ENCODE assay signal across 10 cellular contexts in the genomic region with DNA sequence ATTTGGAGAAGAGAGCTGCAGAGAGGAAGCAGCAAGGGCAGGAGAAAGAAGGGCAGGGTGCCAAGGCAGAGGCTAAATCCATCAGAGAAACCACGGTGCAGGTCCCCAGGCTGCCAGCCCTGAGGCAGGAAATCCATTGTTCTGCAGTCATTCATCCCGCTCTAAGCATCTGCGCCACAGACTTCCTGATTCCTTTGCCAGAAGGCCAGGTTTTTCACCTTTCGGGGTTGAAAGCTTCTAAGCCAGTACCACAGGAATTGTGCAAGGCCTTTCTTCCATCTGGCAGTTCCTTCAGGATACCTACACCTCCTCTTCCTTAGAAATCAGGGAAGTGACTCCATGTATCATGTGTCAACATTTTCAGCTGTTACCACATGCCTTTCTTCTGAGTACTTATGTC. TPM values are rescaled to one million over a fixed set of nuclear protein-coding genes. Genes with fewer than 3 reads are reported as not detected.
A peak's percentile ranks its signal among the peaks of the same experiment; 100 is the strongest.
DNase-seq lines count a peak whose midpoint lies in the region; ATAC-seq and TF ChIP-seq lines count a peak whose summit lies in the region.
"Had no signal": no experiment of that assay in that cellular context is flagged by ENCODE, and none has a peak within 500 bp of the region (broad histone marks: within the 10 kb centered on the region; RNA-seq: fewer than 3 reads in every experiment).

No MANE protein-coding gene starts in this region.

- no peaks in the 10 kb centered on the region for H3K36me3 ChIP-seq in mucosa of descending colon (ENCODE audit: low read depth)

- no peaks in the 10 kb centered on the region for H3K9me3 ChIP-seq in mucosa of descending colon

- intact Hi-C loops in mucosa of descending colon (cut with DNase I, micrococcal nuclease), result no loop called here

- DNase-seq in GDM1 (lab: John Stamatoyannopoulos, UW), result peak; percentile 8
- DNase-seq in NCI-H345 (lab: John Stamatoyannopoulos, UW), result peak; percentile 72
- DNase-seq in dermis blood vessel endothelial cell, result peak; percentile 98
- DNase-seq in mucosa of descending colon, result peak in 1 of 3 donors; percentile 8
- DNase-seq: activated CD8-positive, alpha-beta memory T cell treated with anti-CD3 and anti-CD28 coated beads, Interleukin-2, amount 50 U/mL, for 48 hours; effector memory CD4-positive, alpha-beta T cell had no signal

- no peaks in the 10 kb centered on the region for H3K4me1 ChIP-seq in mucosa of descending colon (ENCODE audit: low read depth)

- ATAC-seq in mucosa of descending colon (peak; percentile 61), HG02588 (IDR thresholded peaks at IDR 0.05; ENCODE audit: unreplicated experiment) (no peak), GM19455 (IDR thresholded peaks at IDR 0.05; ENCODE audit: unreplicated experiment) (no peak), GM18517 (IDR thresholded peaks at IDR 0.05; ENCODE audit: unreplicated experiment) (no peak)
- no peak for ATAC-seq in activated CD4-positive, CD25-positive, alpha-beta regulatory T cell treated with anti-CD3 and anti-CD28 coated beads, Interleukin-2, amount 50 U/mL, for 24 hours

- no peak overlapping the region for H3K4me3 ChIP-seq in mucosa of descending colon

- TF ChIP-seq CTCF in mucosa of descending colon (IDR thresholded peaks at IDR 0.05), result no peak

RNA-seq across cellular contexts. Expression of a gene that starts 45.6 kb away (rescaled TPM):
- total RNA-seq in dermis blood vessel endothelial cell (140 and 211 TPM in 2 replicates), mucosa of descending colon (1 to 10 TPM; 1.9 to 9.7 (median 3.9) TPM)

Comparison
In these comparisons a context has a peak if more than half of its experiments do, and no peak if none do; other contexts are left out.
1. RNA of a gene that starts 45.6 kb away (total RNA-seq): 140 to 211 TPM in dermis blood vessel endothelial cell; 1.9 to 9.7 TPM in mucosa of descending colon; every median in the first group is over 10 times any median in the second.